ENCODE assay signal across 10 cellular contexts in the genomic region with DNA sequence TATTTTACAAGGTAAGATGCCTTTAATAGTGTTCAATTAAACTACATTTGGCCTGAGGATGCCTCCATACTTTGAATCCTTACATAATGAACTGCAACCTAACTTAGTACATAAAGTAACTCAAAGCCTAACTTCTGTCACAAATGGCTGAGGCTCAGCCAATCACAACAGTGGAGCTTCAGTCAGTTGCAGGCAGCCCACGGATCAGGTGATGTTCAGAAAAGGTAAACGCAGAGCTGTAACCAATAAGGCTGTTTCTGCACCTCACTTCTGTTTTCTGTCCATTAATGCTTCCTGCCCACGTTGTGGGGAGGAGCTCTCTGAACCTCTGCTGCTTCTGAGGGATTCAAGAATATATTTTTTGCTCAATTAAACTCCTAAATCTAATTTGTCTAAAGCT.
DNase-seq lines count a peak whose midpoint lies in the region; ATAC-seq, FAIRE-seq and TF ChIP-seq lines count a peak whose summit lies in the region.
"Had no signal": no experiment of that assay in that cellular context is flagged by ENCODE, and none has a peak within 500 bp of the region (broad histone marks: within the 10 kb centered on the region; RNA-seq: fewer than 3 reads in every experiment).

No MANE protein-coding gene starts in this region.

- no peaks in the 10 kb centered on the region for H3K9me3 Mint-ChIP-seq in activated CD8-positive, alpha-beta T cell treated with anti-CD3 and anti-CD28 coated beads for 36 hours

- DNase-seq in activated CD8-positive, alpha-beta T cell treated with anti-CD3 and anti-CD28 coated beads for 36 hours, result peak; percentile 39
- no peak for DNase-seq in posterior vena cava (ENCODE audit: low spot score)
- no peak for DNase-seq in pons (ENCODE audit: low spot score)
- no peak for DNase-seq in D721Med (ENCODE audit: insufficient read length, low spot score)
- no peak for DNase-seq in SK-N-DZ (ENCODE audit: low spot score)
- DNase-seq: NCI-H1417 had no signal

- H3K4me3 Mint-ChIP-seq in activated CD8-positive, alpha-beta T cell treated with anti-CD3 and anti-CD28 coated beads for 36 hours, result no peak overlapping the region

- ATAC-seq in GM18511 (IDR thresholded peaks at IDR 0.05; ENCODE audit: unreplicated experiment) (peak; percentile 87), GM19467 (IDR thresholded peaks at IDR 0.05; ENCODE audit: unreplicated experiment) (peak; percentile 93), HG03108 (IDR thresholded peaks at IDR 0.05; ENCODE audit: unreplicated experiment) (peak; percentile 83)
- ATAC-seq in activated CD8-positive, alpha-beta T cell treated with anti-CD3 and anti-CD28 coated beads for 36 hours, result peak; percentile 88

- POLR2A ChIA-PET in activated CD8-positive, alpha-beta T cell treated with anti-CD3 and anti-CD28 coated beads for 36 hours (lab: Charles Lee), result interaction anchor here (0.8 kb wide), 1 partner anchor 91 kb away, joined by 3 read pairs; no protein-coding TSS in a partner anchor

- no peaks in the 10 kb centered on the region for H3K36me3 Mint-ChIP-seq in activated CD8-positive, alpha-beta T cell treated with anti-CD3 and anti-CD28 coated beads for 36 hours (ENCODE audit: low read depth)

- CTCF ChIA-PET in activated CD8-positive, alpha-beta T cell treated with anti-CD3 and anti-CD28 coated beads for 36 hours (lab: Charles Lee), result interaction anchor here (0.7 to 2.1 kb wide), 6 partner anchors 9 to 141 kb away, joined by 3 to 6 read pairs (median 5); no protein-coding TSS in a partner anchor

- H3K27ac Mint-ChIP-seq in activated CD8-positive, alpha-beta T cell treated with anti-CD3 and anti-CD28 coated beads for 36 hours, result peak overlapping the region; percentile 40

- H3K4me1 Mint-ChIP-seq in activated CD8-positive, alpha-beta T cell treated with anti-CD3 and anti-CD28 coated beads for 36 hours (ENCODE audit: low read depth), result peaks cover 14% of the 10 kb centered on the region

- intact Hi-C loops in activated CD8-positive, alpha-beta T cell treated with anti-CD3 and anti-CD28 coated beads for 36 hours (cut with micrococcal nuclease), result no loop called here
- intact Hi-C loops in posterior vena cava (cut with DNase I), result no loop called here

- FAIRE-seq in D721Med (lab: Jason Lieb, UNC), result no peak
- FAIRE-seq: islet of Langerhans had no signal

- H3K27me3 Mint-ChIP-seq in activated CD8-positive, alpha-beta T cell treated with anti-CD3 and anti-CD28 coated beads for 36 hours, result peaks cover 3% of the 10 kb centered on the region

- no peak for TF ChIP-seq CTCF in activated CD8-positive, alpha-beta T cell treated with anti-CD3 and anti-CD28 coated beads for 36 hours (IDR thresholded peaks at IDR 0.05)
- TF ChIP-seq CTCF in D721Med (IDR thresholded peaks at IDR 0.05; ENCODE audit: insufficient read depth, missing control alignments), result no peak
